In the genomic region with DNA sequence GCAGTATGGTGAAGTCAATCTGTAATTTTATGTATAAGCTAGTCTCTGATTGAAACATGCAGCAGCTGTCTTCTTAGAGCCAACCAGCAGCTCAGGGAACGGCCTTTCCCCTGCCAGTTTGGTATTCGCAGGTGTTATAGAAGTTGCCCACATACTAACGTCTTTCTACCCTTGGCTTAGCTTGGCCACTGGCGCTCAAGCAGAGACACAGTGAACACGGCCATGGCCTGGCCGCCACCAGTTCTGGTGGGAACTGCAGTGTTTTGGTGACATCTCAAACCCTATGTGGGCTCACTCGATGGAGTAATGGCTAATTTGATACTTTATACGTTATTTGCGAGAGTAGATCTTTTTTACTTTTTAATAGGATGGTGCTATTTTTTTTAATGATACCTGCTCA, we compare ENCODE assay signal across 1 cellular context.
TF ChIP-seq lines count a peak whose summit lies in the region.

No MANE protein-coding gene starts in this region.

TF ChIP-seq in GM12878, 131 proteins besides CTCF, POLR2A, EP300 and RAD21:
- TF ChIP-seq, protein P1, sequence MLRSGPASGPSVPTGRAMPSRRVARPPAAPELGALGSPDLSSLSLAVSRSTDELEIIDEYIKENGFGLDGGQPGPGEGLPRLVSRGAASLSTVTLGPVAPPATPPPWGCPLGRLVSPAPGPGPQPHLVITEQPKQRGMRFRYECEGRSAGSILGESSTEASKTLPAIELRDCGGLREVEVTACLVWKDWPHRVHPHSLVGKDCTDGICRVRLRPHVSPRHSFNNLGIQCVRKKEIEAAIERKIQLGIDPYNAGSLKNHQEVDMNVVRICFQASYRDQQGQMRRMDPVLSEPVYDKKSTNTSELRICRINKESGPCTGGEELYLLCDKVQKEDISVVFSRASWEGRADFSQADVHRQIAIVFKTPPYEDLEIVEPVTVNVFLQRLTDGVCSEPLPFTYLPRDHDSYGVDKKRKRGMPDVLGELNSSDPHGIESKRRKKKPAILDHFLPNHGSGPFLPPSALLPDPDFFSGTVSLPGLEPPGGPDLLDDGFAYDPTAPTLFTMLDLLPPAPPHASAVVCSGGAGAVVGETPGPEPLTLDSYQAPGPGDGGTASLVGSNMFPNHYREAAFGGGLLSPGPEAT (IDR thresholded peaks at IDR 0.05; ENCODE audit: low read depth): no peak
- TF ChIP-seq IKZF1 (conservative IDR thresholded peaks at IDR 0.05): no peak
- TF ChIP-seq, protein P2, sequence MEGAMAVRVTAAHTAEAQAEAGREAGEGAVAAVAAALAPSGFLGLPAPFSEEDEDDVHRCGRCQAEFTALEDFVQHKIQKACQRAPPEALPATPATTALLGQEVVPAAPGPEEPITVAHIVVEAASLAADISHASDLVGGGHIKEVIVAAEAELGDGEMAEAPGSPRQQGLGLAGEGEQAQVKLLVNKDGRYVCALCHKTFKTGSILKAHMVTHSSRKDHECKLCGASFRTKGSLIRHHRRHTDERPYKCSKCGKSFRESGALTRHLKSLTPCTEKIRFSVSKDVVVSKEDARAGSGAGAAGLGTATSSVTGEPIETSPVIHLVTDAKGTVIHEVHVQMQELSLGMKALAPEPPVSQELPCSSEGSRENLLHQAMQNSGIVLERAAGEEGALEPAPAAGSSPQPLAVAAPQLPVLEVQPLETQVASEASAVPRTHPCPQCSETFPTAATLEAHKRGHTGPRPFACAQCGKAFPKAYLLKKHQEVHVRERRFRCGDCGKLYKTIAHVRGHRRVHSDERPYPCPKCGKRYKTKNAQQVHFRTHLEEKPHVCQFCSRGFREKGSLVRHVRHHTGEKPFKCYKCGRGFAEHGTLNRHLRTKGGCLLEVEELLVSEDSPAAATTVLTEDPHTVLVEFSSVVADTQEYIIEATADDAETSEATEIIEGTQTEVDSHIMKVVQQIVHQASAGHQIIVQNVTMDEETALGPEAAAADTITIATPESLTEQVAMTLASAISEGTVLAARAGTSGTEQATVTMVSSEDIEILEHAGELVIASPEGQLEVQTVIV (IDR thresholded peaks at IDR 0.05; ENCODE audit: borderline replicate concordance, partially characterized antibody): no peak
- no peak for TF ChIP-seq SUZ12 (IDR thresholded peaks at IDR 0.05; ENCODE audit: unreplicated experiment)
- no peak for TF ChIP-seq PAX5 (IDR thresholded peaks at IDR 0.05; ENCODE audit: borderline replicate concordance, low read depth, low read length)
- no peak for TF ChIP-seq POLR2AphosphoS5 (IDR thresholded peaks at IDR 0.05; ENCODE audit: low read length)
- no peak for TF ChIP-seq CBX5 (IDR thresholded peaks at IDR 0.05; ENCODE audit: low read depth)
- no peak for TF ChIP-seq TCF3 (IDR thresholded peaks at IDR 0.05; ENCODE audit: borderline replicate concordance, insufficient read depth, low read depth, low read length)
- TF ChIP-seq, protein P3, sequence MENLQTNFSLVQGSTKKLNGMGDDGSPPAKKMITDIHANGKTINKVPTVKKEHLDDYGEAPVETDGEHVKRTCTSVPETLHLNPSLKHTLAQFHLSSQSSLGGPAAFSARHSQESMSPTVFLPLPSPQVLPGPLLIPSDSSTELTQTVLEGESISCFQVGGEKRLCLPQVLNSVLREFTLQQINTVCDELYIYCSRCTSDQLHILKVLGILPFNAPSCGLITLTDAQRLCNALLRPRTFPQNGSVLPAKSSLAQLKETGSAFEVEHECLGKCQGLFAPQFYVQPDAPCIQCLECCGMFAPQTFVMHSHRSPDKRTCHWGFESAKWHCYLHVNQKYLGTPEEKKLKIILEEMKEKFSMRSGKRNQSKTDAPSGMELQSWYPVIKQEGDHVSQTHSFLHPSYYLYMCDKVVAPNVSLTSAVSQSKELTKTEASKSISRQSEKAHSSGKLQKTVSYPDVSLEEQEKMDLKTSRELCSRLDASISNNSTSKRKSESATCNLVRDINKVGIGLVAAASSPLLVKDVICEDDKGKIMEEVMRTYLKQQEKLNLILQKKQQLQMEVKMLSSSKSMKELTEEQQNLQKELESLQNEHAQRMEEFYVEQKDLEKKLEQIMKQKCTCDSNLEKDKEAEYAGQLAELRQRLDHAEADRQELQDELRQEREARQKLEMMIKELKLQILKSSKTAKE (IDR thresholded peaks at IDR 0.05; ENCODE audit: low read depth, poor library complexity, severe bottlenecking): no peak
- TF ChIP-seq RAD51 (IDR thresholded peaks at IDR 0.05): no peak
- TF ChIP-seq MEF2B (IDR thresholded peaks at IDR 0.05; ENCODE audit: partially characterized antibody, poor library complexity, severe bottlenecking): no peak
